11 cellular contexts compared by ENCODE assay signal in genomic region chr16:7513429-7513828, GRCh38.
DNase-seq lines count a peak whose midpoint lies in the region; ATAC-seq and TF ChIP-seq lines count a peak whose summit lies in the region.
"Had no signal": no experiment of that assay in that cellular context is flagged by ENCODE, and none has a peak within 500 bp of the region (broad histone marks: within the 10 kb centered on the region; RNA-seq: fewer than 3 reads in every experiment).

No MANE protein-coding gene starts in this region.

- H3K4me3 Mint-ChIP-seq in glutamatergic neuron (ENCODE audit: unreplicated experiment) (no peak overlapping the region), CD14-positive monocyte (no peak overlapping the region)
- H3K4me3 Mint-ChIP-seq: activated T-cell treated with anti-CD3 and anti-CD28 coated beads, Interleukin-2, amount 50 U/mL, for 72 hours; natural killer cell had no signal

- TF ChIP-seq CTCF in NB4 (IDR thresholded peaks at IDR 0.05; ENCODE audit: low read depth, low read length) (peak; percentile 47), glutamatergic neuron (IDR thresholded peaks at IDR 0.05; ENCODE audit: partially characterized antibody, unreplicated experiment) (peak; percentile 32), CD14-positive monocyte (IDR thresholded peaks at IDR 0.05) (no peak)

- peak; percentile 39 for DNase-seq in ACHN
- peak; percentile 24 for DNase-seq in ELF-1 (ENCODE audit: low read depth, low spot score)
- DNase-seq in NB4 (ENCODE audit: low read depth), result peak; percentile 38
- peak; percentile 38 for DNase-seq in glutamatergic neuron
- DNase-seq in CD14-positive monocyte (ENCODE audit: low spot score), result no peak
- DNase-seq in middle frontal gyrus (ENCODE audit: extremely low spot score, low spot score), result no peak
- DNase-seq: heart left ventricle, natural killer cell had no signal

- intact Hi-C loops in CD14-positive monocyte (cut with micrococcal nuclease), result no loop called here

- H3K27ac Mint-ChIP-seq in glutamatergic neuron (ENCODE audit: unreplicated experiment) (no peak overlapping the region), CD14-positive monocyte (no peak overlapping the region)
- H3K27ac Mint-ChIP-seq: activated T-cell treated with anti-CD3 and anti-CD28 coated beads, Interleukin-2, amount 50 U/mL, for 72 hours; natural killer cell had no signal

- TF ChIP-seq POLR2A in NB4 (IDR thresholded peaks at IDR 0.05; ENCODE audit: extremely low read depth, insufficient read length), result no peak

- H3K9me3 Mint-ChIP-seq in glutamatergic neuron (ENCODE audit: unreplicated experiment) (peaks cover 21% of the 10 kb centered on the region), CD14-positive monocyte (peaks cover 0 to 9% (median 2%) of the 10 kb centered on the region in 7 donors)

- ATAC-seq in GM21367 (IDR thresholded peaks at IDR 0.05; ENCODE audit: unreplicated experiment) (no peak), HG03520 (IDR thresholded peaks at IDR 0.05; ENCODE audit: unreplicated experiment) (no peak)
- ATAC-seq: activated T-cell treated with anti-CD3 and anti-CD28 coated beads, Interleukin-2, amount 50 U/mL, for 72 hours; heart left ventricle; natural killer cell had no signal

- H3K36me3 Mint-ChIP-seq in glutamatergic neuron (ENCODE audit: unreplicated experiment) (no peaks in the 10 kb centered on the region), CD14-positive monocyte (no peaks in the 10 kb centered on the region)
- H3K36me3 Mint-ChIP-seq: natural killer cell had no signal

- H3K4me3 ChIP-seq in NB4 (ENCODE audit: low read depth, low read length), result no peak overlapping the region
- H3K4me3 ChIP-seq: heart left ventricle had no signal

- H3K27me3 Mint-ChIP-seq in glutamatergic neuron (ENCODE audit: unreplicated experiment) (peaks cover 3% of the 10 kb centered on the region), CD14-positive monocyte (ENCODE audit: low read depth in 3 of 3) (peaks cover 0 to 2% (median 0%) of the 10 kb centered on the region in 3 donors)

- H3K4me1 Mint-ChIP-seq in glutamatergic neuron (ENCODE audit: low read depth, unreplicated experiment) (peaks cover 16% of the 10 kb centered on the region), CD14-positive monocyte (no peaks in the 10 kb centered on the region)
- H3K4me1 Mint-ChIP-seq: natural killer cell had no signal

- in situ Hi-C loops in ACHN (cut with HindIII; ENCODE audit: low pct_ligation_motif_present, low pct_unique_long_range_greater_than_20kb, low sequenced_read_pairs), result no loop called here

Comparison
In these comparisons a context has a peak if more than half of its experiments do, and no peak if none do; other contexts are left out.
1. DNase-seq: peak in ACHN (single experiment), ELF-1 (single experiment), NB4 (single experiment) and glutamatergic neuron (single experiment); none in CD14-positive monocyte (single experiment) and middle frontal gyrus (single experiment).